ENCODE assay signal across 9 cellular contexts in genomic region chr11:69010964-69011623, GRCh38. TPM values are rescaled to one million over a fixed set of nuclear protein-coding genes. Genes with fewer than 3 reads are reported as not detected.
DNase-seq lines count a peak whose midpoint lies in the region; ATAC-seq lines count a peak whose summit lies in the region.
"Had no signal": no experiment of that assay in that cellular context is flagged by ENCODE, and none has a peak within 500 bp of the region (broad histone marks: within the 10 kb centered on the region; RNA-seq: fewer than 3 reads in every experiment).

No MANE protein-coding gene starts in this region.

- H3K4me1 Mint-ChIP-seq in T-cell (peaks cover 5 to 9% (median 6%) of the 10 kb centered on the region in 3 donors), memory B cell (peaks cover 3% of the 10 kb centered on the region)
- peaks cover 0 to 5% of the 10 kb centered on the region in 2 donors for H3K4me1 Mint-ChIP-seq in effector memory CD8-positive, alpha-beta T cell (ENCODE audit: low read depth in 2 of 2)

- peak; percentile 69 to 75 (median 70) for ATAC-seq in T-cell (replicated peaks in 1 of 4)
- ATAC-seq in effector memory CD8-positive, alpha-beta T cell (replicated peaks), result peak; percentile 35
- peak; percentile 57 for ATAC-seq in memory B cell (ENCODE audit: low read depth)
- no peak for ATAC-seq in HG03439 (IDR thresholded peaks at IDR 0.05; ENCODE audit: unreplicated experiment)
- no peak for ATAC-seq in GM21825 (IDR thresholded peaks at IDR 0.05; ENCODE audit: unreplicated experiment)

- POLR2A ChIA-PET in T-cell (lab: Charles Lee), result no interaction called here

- peak; percentile 17 to 46 for DNase-seq in NCI-H2081 (lab: John Stamatoyannopoulos, UW)
- no peak for DNase-seq in NCI-H2081 treated with DMSO at 0.1 percent for 48 hours (lab: John Stamatoyannopoulos, UW)
- peak in 6 of 34 experiments; percentile 5 to 21 (median 10) for DNase-seq in T-cell
- DNase-seq in effector memory CD8-positive, alpha-beta T cell, result no peak
- no peak for DNase-seq in memory B cell (ENCODE audit: low spot score in 2 of 2)
- DNase-seq in stimulated activated CD8-positive, alpha-beta memory T cell treated with anti-CD3 and anti-CD28 coated beads, Interleukin-4, amount 100 ng/mL, for 48 hours, result peak; percentile 67

- CTCF ChIA-PET in T-cell (lab: Charles Lee), result no interaction called here

- peaks cover 21 to 43% of the 10 kb centered on the region in 2 donors for H3K27me3 Mint-ChIP-seq in T-cell
- H3K27me3 Mint-ChIP-seq in effector memory CD8-positive, alpha-beta T cell, result peaks cover 16 to 69% of the 10 kb centered on the region in 2 donors
- H3K27me3 Mint-ChIP-seq in memory B cell, result peaks cover 19% of the 10 kb centered on the region

- H3K36me3 Mint-ChIP-seq in T-cell (no peaks in the 10 kb centered on the region), memory B cell (no peaks in the 10 kb centered on the region)
- no peaks in the 10 kb centered on the region for H3K36me3 Mint-ChIP-seq in effector memory CD8-positive, alpha-beta T cell (ENCODE audit: insufficient read depth)
- H3K36me3 Mint-ChIP-seq: CD4-positive, CD25-positive, alpha-beta regulatory T cell had no signal

- H3K4me3 Mint-ChIP-seq in T-cell, result peak overlapping the region in 1 of 3 donors; percentile 9
- peak overlapping the region in 1 of 2 donors; percentile 19 for H3K4me3 Mint-ChIP-seq in effector memory CD8-positive, alpha-beta T cell
- peak overlapping the region; percentile 33 for H3K4me3 Mint-ChIP-seq in memory B cell
- H3K4me3 Mint-ChIP-seq: CD4-positive, CD25-positive, alpha-beta regulatory T cell had no signal

- H3K9me3 Mint-ChIP-seq in T-cell (no peaks in the 10 kb centered on the region), memory B cell (peaks cover under 1% of the 10 kb centered on the region)
- H3K9me3 Mint-ChIP-seq in effector memory CD8-positive, alpha-beta T cell, result no peaks in the 10 kb centered on the region
- H3K9me3 Mint-ChIP-seq: CD4-positive, CD25-positive, alpha-beta regulatory T cell had no signal

- H3K27ac Mint-ChIP-seq in T-cell (no peak overlapping the region), memory B cell (peak overlapping the region; percentile 45)
- H3K27ac Mint-ChIP-seq in effector memory CD8-positive, alpha-beta T cell, result no peak overlapping the region
- H3K27ac Mint-ChIP-seq: CD4-positive, CD25-positive, alpha-beta regulatory T cell had no signal

RNA-seq across cellular contexts. Expression of gene MRGPRF, which starts 2.0 kb away (rescaled TPM):
- not detected for total RNA-seq in T-cell
- total RNA-seq: CD4-positive, CD25-positive, alpha-beta regulatory T cell had no signal

RNA-seq across cellular contexts. Expression of gene MRGPRD, which starts 30.3 kb away (rescaled TPM):
- total RNA-seq in T-cell, result not detected
- total RNA-seq: CD4-positive, CD25-positive, alpha-beta regulatory T cell had no signal

RNA-seq across cellular contexts. Expression of gene TPCN2, which starts 37.6 kb away (rescaled TPM):
- 10 to 100 TPM; 14.9 to 34.3 (median 19.4) TPM for total RNA-seq in T-cell

Comparison
In these comparisons a context has a peak if more than half of its experiments do, and no peak if none do; other contexts are left out.
1. DNase-seq: peak in NCI-H2081 (2 of 2) and stimulated activated CD8-positive, alpha-beta memory T cell treated with anti-CD3 and anti-CD28 coated beads, Interleukin-4, amount 100 ng/mL, for 48 hours (single experiment); none in NCI-H2081 treated with DMSO at 0.1 percent for 48 hours (single experiment), effector memory CD8-positive, alpha-beta T cell (0 of 3) and memory B cell (0 of 2).
2. ATAC-seq: peak in T-cell (4 of 4), effector memory CD8-positive, alpha-beta T cell (single experiment) and memory B cell (single experiment); none in HG03439 (single experiment) and GM21825 (single experiment).